Comparison of ENCODE assay signal across 1 cellular context in the genomic region with DNA sequence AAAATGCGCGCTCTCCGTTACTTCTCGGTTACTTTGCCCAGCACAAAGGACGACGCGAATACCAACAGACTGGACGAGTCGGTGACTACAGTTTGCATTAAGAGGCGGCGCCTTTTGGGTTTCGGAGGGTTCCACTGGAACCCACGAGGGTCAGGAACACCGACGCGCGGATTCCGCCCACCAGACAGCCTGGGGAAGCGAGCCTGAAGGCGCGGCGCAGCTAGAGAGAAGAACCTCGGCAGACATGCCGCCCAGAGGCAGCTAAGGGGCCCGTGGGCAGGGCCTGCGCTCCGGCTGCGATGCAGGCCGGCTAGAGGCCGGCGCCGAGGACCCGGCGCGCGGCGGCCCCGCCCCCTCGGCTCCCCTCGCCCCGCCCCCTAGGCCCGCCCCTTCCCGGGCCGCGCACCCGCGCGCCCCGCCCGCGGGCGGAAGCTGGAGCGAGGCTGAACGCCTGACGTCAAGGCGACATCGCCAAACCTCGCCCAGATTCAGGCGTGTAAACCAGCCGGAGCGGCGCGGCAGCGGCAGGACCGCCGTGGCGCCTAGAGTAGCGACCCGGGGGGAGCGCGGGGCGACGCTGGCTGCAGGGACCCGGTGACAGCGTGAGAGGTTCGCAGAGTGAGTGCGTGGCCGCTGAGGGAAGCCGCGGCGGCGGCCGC.
A peak's percentile ranks its signal among the peaks of the same experiment; 100 is the strongest.
TF ChIP-seq lines count a peak whose summit lies in the region.

A gene (plus strand): TSS at position 465 of the 659 bp plus-strand sequence. CDS start 37,826 bp downstream, outside the sequence.

TF ChIP-seq in H1, 55 proteins besides CTCF, POLR2A, EP300 and RAD21:
- TF ChIP-seq NANOG (IDR thresholded peaks at IDR 0.05; ENCODE audit: insufficient read depth, low read depth, low read length, poor library complexity, severe bottlenecking) (no peak), RNF2 (IDR thresholded peaks at IDR 0.05; ENCODE audit: borderline replicate concordance, low read depth, low read length, missing control alignments, poor library complexity, severe bottlenecking) (no peak), CTBP2 (IDR thresholded peaks at IDR 0.05; ENCODE audit: borderline replicate concordance, insufficient read depth, insufficient read length, low read length) (no peak), HDAC2 (IDR thresholded peaks at IDR 0.05; ENCODE audit: borderline replicate concordance in 1 of 2, low read depth in 2 of 2, low read length in 2 of 2) (peak in 1 of 2 experiments; percentile 46; a peak in 1 of 4 replicates), CHD2 (IDR thresholded peaks at IDR 0.05; ENCODE audit: low read length) (no peak), BCL11A (IDR thresholded peaks at IDR 0.05; ENCODE audit: low read depth in 2 of 2, low read length in 2 of 2) (no peak), MAFK (IDR thresholded peaks at IDR 0.05; ENCODE audit: low read depth, low read length) (no peak), PHF8 (conservative IDR thresholded peaks at IDR 0.05; ENCODE audit: low read depth, low read length) (peak; percentile 95), FOSL1 (IDR thresholded peaks at IDR 0.05; ENCODE audit: insufficient read depth, low read depth, low read length) (no peak), CREB1 (IDR thresholded peaks at IDR 0.05) (peak; percentile 72; the same call in 1 of the 2 replicates), TBP (IDR thresholded peaks at IDR 0.05; ENCODE audit: low read depth, low read length) (peak; percentile 78), POLR2AphosphoS5 (IDR thresholded peaks at IDR 0.05; ENCODE audit: low read depth, low read length) (peak; percentile 85; the same call in 1 of the 2 replicates), TEAD4 (IDR thresholded peaks at IDR 0.05; ENCODE audit: low read depth, low read length) (peak; percentile 47; the same call in 1 of the 2 replicates), BRCA1 (IDR thresholded peaks at IDR 0.05; ENCODE audit: low read depth, low read length) (no peak), GTF2F1 (IDR thresholded peaks at IDR 0.05; ENCODE audit: borderline replicate concordance, low read depth, low read length) (no peak), RBBP5 (IDR thresholded peaks at IDR 0.05; ENCODE audit: borderline replicate concordance, low read depth, low read length) (peak; percentile 80; the same call in 1 of the 2 replicates), SIN3A (conservative IDR thresholded peaks at IDR 0.05 in 1 of 2, IDR thresholded peaks at IDR 0.05 in 1 of 2; ENCODE audit: low read depth in 1 of 2, low read length in 2 of 2) (0 out of 4 replicates have a peak, but pooled peaks of 1 of the 2 experiments have one; percentile 40), KDM4A (IDR thresholded peaks at IDR 0.05; ENCODE audit: low read depth, low read length, severe bottlenecking) (peak; percentile 35), SRF (IDR thresholded peaks at IDR 0.05; ENCODE audit: low read depth, low read length) (no peak), TAF7 (optimal IDR thresholded peaks at IDR 0.05; ENCODE audit: borderline replicate concordance, low read depth, low read length) (peak; percentile 48), TAF1 (IDR thresholded peaks at IDR 0.05; ENCODE audit: low read depth, low read length) (peak; percentile 88), ASH2L (IDR thresholded peaks at IDR 0.05; ENCODE audit: low read length) (peak; percentile 92), YY1 (IDR thresholded peaks at IDR 0.05; ENCODE audit: low read depth, low read length) (no peak; the same call in 1 of the 2 replicates), SP1 (IDR thresholded peaks at IDR 0.05; ENCODE audit: low read depth, low read length) (0 out of 2 replicates have a peak, but pooled peaks have one; percentile 4), GABPA (IDR thresholded peaks at IDR 0.05; ENCODE audit: borderline replicate concordance, insufficient read depth, low read length) (0 out of 2 replicates have a peak, but pooled peaks have one; percentile 20)
- TF ChIP-seq, protein P1, sequence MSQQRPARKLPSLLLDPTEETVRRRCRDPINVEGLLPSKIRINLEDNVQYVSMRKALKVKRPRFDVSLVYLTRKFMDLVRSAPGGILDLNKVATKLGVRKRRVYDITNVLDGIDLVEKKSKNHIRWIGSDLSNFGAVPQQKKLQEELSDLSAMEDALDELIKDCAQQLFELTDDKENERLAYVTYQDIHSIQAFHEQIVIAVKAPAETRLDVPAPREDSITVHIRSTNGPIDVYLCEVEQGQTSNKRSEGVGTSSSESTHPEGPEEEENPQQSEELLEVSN (IDR thresholded peaks at IDR 0.05): no peak
TF ChIP-seq in H1: peak in this region for 14.
